Comparison of ENCODE assay signal across 30 cellular contexts in genomic region chr6:87504440-87504839, GRCh38. TPM values are rescaled to one million over a fixed set of nuclear protein-coding genes. Genes with fewer than 3 reads are reported as not detected.
DNase-seq lines count a peak whose midpoint lies in the region; ATAC-seq and TF ChIP-seq lines count a peak whose summit lies in the region.
"Had no signal": no experiment of that assay in that cellular context is flagged by ENCODE, and none has a peak within 500 bp of the region (broad histone marks: within the 10 kb centered on the region; RNA-seq: fewer than 3 reads in every experiment).

No MANE protein-coding gene starts in this region.

- H3K4me1 ChIP-seq in stomach: no peaks in the 10 kb centered on the region
- H3K4me1 ChIP-seq: esophagus squamous epithelium, prostate gland had no signal

- CTCF ChIA-PET in activated CD8-positive, alpha-beta T cell treated with anti-CD3 and anti-CD28 coated beads for 36 hours (lab: Charles Lee): interaction anchor here (1.6 kb wide), 1 partner anchor 15 kb away, joined by 3 read pairs; no protein-coding TSS in a partner anchor
- CTCF ChIA-PET in activated CD8-positive, alpha-beta T cell treated with anti-CD3 and anti-CD28 coated beads, Interleukin-2, amount 10 ng/mL, durations not matched to agents 7 days and 5 days (lab: Charles Lee): no interaction called here
- CTCF ChIA-PET in WTC11 (lab: Charles Lee): no interaction called here

- H3K27ac Mint-ChIP-seq in activated CD8-positive, alpha-beta T cell treated with anti-CD3 and anti-CD28 coated beads for 36 hours: peak overlapping the region; percentile 67
- H3K27ac Mint-ChIP-seq in activated CD8-positive, alpha-beta T cell treated with anti-CD3 and anti-CD28 coated beads, Interleukin-2, amount 10 ng/mL, durations not matched to agents 7 days and 5 days: no peak overlapping the region
- H3K27ac Mint-ChIP-seq in WTC11: 0 out of 2 replicates have a peak overlapping the region, but pooled peaks have one; percentile 59
- peak overlapping the region; percentile 24 for H3K27ac Mint-ChIP-seq in stimulated activated effector memory CD8-positive, alpha-beta T cell treated with anti-CD3 and anti-CD28 coated beads, Interleukin-12 subunit alpha, Interleukin-12 subunit beta, amount 100 ng/mL, for 72 hours
- H3K27ac Mint-ChIP-seq: activated B cell treated with CpG ODN at 0.5 μM for 24 hours; activated CD4-positive, alpha-beta memory T cell treated with anti-CD3 and anti-CD28 coated beads for 36 hours; B cell; type B pancreatic cell had no signal

- H3K36me3 ChIP-seq in stomach: peaks cover 0 to 79% (median 73%) of the 10 kb centered on the region in 4 donors

- H3K27me3 ChIP-seq in stomach: no peaks in the 10 kb centered on the region
- H3K27me3 ChIP-seq: esophagus squamous epithelium had no signal

- no peak overlapping the region for H3K4me3 Mint-ChIP-seq in activated CD8-positive, alpha-beta T cell treated with anti-CD3 and anti-CD28 coated beads for 36 hours
- H3K4me3 Mint-ChIP-seq in activated CD8-positive, alpha-beta T cell treated with anti-CD3 and anti-CD28 coated beads, Interleukin-2, amount 10 ng/mL, durations not matched to agents 7 days and 5 days: no peak overlapping the region
- H3K4me3 Mint-ChIP-seq in WTC11: no peak overlapping the region
- no peak overlapping the region for H3K4me3 Mint-ChIP-seq in stimulated activated effector memory CD8-positive, alpha-beta T cell treated with anti-CD3 and anti-CD28 coated beads, Interleukin-12 subunit alpha, Interleukin-12 subunit beta, amount 100 ng/mL, for 72 hours
- H3K4me3 Mint-ChIP-seq: activated B cell treated with CpG ODN at 0.5 μM for 24 hours; activated CD4-positive, alpha-beta memory T cell treated with anti-CD3 and anti-CD28 coated beads for 36 hours; B cell; brain; effector memory CD8-positive, alpha-beta T cell; type B pancreatic cell had no signal

- H3K9me3 Mint-ChIP-seq in activated CD8-positive, alpha-beta T cell treated with anti-CD3 and anti-CD28 coated beads for 36 hours: no peaks in the 10 kb centered on the region
- no peaks in the 10 kb centered on the region for H3K9me3 Mint-ChIP-seq in activated CD8-positive, alpha-beta T cell treated with anti-CD3 and anti-CD28 coated beads, Interleukin-2, amount 10 ng/mL, durations not matched to agents 7 days and 5 days (ENCODE audit: insufficient read depth)
- no peaks in the 10 kb centered on the region for H3K9me3 Mint-ChIP-seq in WTC11
- H3K9me3 Mint-ChIP-seq in stimulated activated effector memory CD8-positive, alpha-beta T cell treated with anti-CD3 and anti-CD28 coated beads, Interleukin-12 subunit alpha, Interleukin-12 subunit beta, amount 100 ng/mL, for 72 hours: no peaks in the 10 kb centered on the region
- H3K9me3 Mint-ChIP-seq: activated B cell treated with CpG ODN at 0.5 μM for 24 hours; activated CD4-positive, alpha-beta memory T cell treated with anti-CD3 and anti-CD28 coated beads for 36 hours; activated naive CD4-positive, alpha-beta T cell treated with anti-CD3 and anti-CD28 coated beads, Interleukin-2, amount 50 U/mL, for 72 hours; brain; effector memory CD8-positive, alpha-beta T cell; type B pancreatic cell had no signal

- no peak for DNase-seq in activated CD8-positive, alpha-beta T cell treated with anti-CD3 and anti-CD28 coated beads for 36 hours
- no peak for DNase-seq in activated CD8-positive, alpha-beta T cell treated with anti-CD3 and anti-CD28 coated beads, Interleukin-2, amount 10 ng/mL, durations not matched to agents 7 days and 5 days
- DNase-seq in WTC11 (ENCODE audit: low spot score) (no peak), fibroblast of pulmonary artery (ENCODE audit: low read depth) (peak; percentile 38), stomach (no peak)
- DNase-seq in stimulated activated effector memory CD8-positive, alpha-beta T cell treated with anti-CD3 and anti-CD28 coated beads, Interleukin-12 subunit alpha, Interleukin-12 subunit beta, amount 100 ng/mL, for 72 hours (ENCODE audit: low spot score in 2 of 2): no peak
- DNase-seq: 8988T; activated B cell treated with CpG ODN at 0.5 μM for 24 hours; activated CD4-positive, alpha-beta memory T cell treated with anti-CD3 and anti-CD28 coated beads for 36 hours; activated T-cell treated with anti-CD3 and anti-CD28 coated beads, Interleukin-2, amount 50 U/mL, for 48 hours; COR-L47; effector memory CD8-positive, alpha-beta T cell; esophagus squamous epithelium; left ventricle myocardium inferior; mucosa of descending colon; NCI-H1092; NCI-H2029; NCI-H226; NCI-H774; stimulated activated CD4-positive, alpha-beta T cell treated with anti-CD3 and anti-CD28 coated beads, Interleukin-2, amount 100 ng/mL, for 24 hours; stimulated activated naive CD4-positive, alpha-beta T cell treated with Interleukin-2 at 50 U/mL for 16 hours had no signal

- WGBS in stomach, 5 donors: 72 to 89% (median 73%) methylated on average over 1 of the region's 1 CpG

- peak overlapping the region in 1 of 5 donors; percentile 2 for H3K27ac ChIP-seq in stomach
- H3K27ac ChIP-seq: esophagus squamous epithelium, left ventricle myocardium inferior, prostate gland, RWPE1 had no signal

- TF ChIP-seq EP300 in stomach (IDR thresholded peaks at IDR 0.05): no peak

- no peak for TF ChIP-seq CTCF in activated CD8-positive, alpha-beta T cell treated with anti-CD3 and anti-CD28 coated beads for 36 hours (IDR thresholded peaks at IDR 0.05)
- TF ChIP-seq CTCF in WTC11 (IDR thresholded peaks at IDR 0.05): no peak
- no peak for TF ChIP-seq CTCF in fibroblast of pulmonary artery (IDR thresholded peaks at IDR 0.05; ENCODE audit: low read length, missing control alignments)
- TF ChIP-seq CTCF in stomach (IDR thresholded peaks at IDR 0.05): no peak

- TF ChIP-seq POLR2A in stomach (IDR thresholded peaks at IDR 0.05): no peak

- no peaks in the 10 kb centered on the region for H3K9me3 ChIP-seq in stomach
- H3K9me3 ChIP-seq: esophagus squamous epithelium, left ventricle myocardium inferior, mucosa of descending colon, prostate gland had no signal

- H3K4me3 ChIP-seq in fibroblast of pulmonary artery (replicated peaks; ENCODE audit: low read depth, low read length) (no peak overlapping the region), stomach (no peak overlapping the region)
- H3K4me3 ChIP-seq: esophagus squamous epithelium, left ventricle myocardium inferior, mucosa of descending colon, prostate gland had no signal

- H3K27me3 Mint-ChIP-seq in activated CD8-positive, alpha-beta T cell treated with anti-CD3 and anti-CD28 coated beads for 36 hours: no peaks in the 10 kb centered on the region
- H3K27me3 Mint-ChIP-seq in activated CD8-positive, alpha-beta T cell treated with anti-CD3 and anti-CD28 coated beads, Interleukin-2, amount 10 ng/mL, durations not matched to agents 7 days and 5 days (ENCODE audit: low read depth): no peaks in the 10 kb centered on the region
- no peaks in the 10 kb centered on the region for H3K27me3 Mint-ChIP-seq in WTC11 (ENCODE audit: low read depth)
- H3K27me3 Mint-ChIP-seq: activated B cell treated with CpG ODN at 0.5 μM for 24 hours; activated CD4-positive, alpha-beta memory T cell treated with anti-CD3 and anti-CD28 coated beads for 36 hours; B cell; brain; effector memory CD8-positive, alpha-beta T cell; type B pancreatic cell had no signal

- H3K36me3 Mint-ChIP-seq in activated CD8-positive, alpha-beta T cell treated with anti-CD3 and anti-CD28 coated beads for 36 hours (ENCODE audit: low read depth): peaks cover 6% of the 10 kb centered on the region
- H3K36me3 Mint-ChIP-seq in activated CD8-positive, alpha-beta T cell treated with anti-CD3 and anti-CD28 coated beads, Interleukin-2, amount 10 ng/mL, durations not matched to agents 7 days and 5 days (ENCODE audit: low read depth): peaks cover 29% of the 10 kb centered on the region
- no peaks in the 10 kb centered on the region for H3K36me3 Mint-ChIP-seq in WTC11
- H3K36me3 Mint-ChIP-seq in stimulated activated effector memory CD8-positive, alpha-beta T cell treated with anti-CD3 and anti-CD28 coated beads, Interleukin-12 subunit alpha, Interleukin-12 subunit beta, amount 100 ng/mL, for 72 hours: peaks cover 38% of the 10 kb centered on the region

- POLR2A ChIA-PET in activated CD8-positive, alpha-beta T cell treated with anti-CD3 and anti-CD28 coated beads for 36 hours (lab: Charles Lee): interaction anchor here (0.6 kb wide), 1 partner anchor 1402 kb away, joined by 3 read pairs; no protein-coding TSS in a partner anchor
- POLR2A ChIA-PET in activated CD8-positive, alpha-beta T cell treated with anti-CD3 and anti-CD28 coated beads, Interleukin-2, amount 10 ng/mL, durations not matched to agents 7 days and 5 days (lab: Charles Lee): no interaction called here
- POLR2A ChIA-PET in WTC11 (lab: Charles Lee): interaction anchor here (0.6 kb wide), 1 partner anchor 96 kb away, joined by 4 read pairs; no protein-coding TSS in a partner anchor

- ATAC-seq in activated CD8-positive, alpha-beta T cell treated with anti-CD3 and anti-CD28 coated beads for 36 hours: no peak
- no peak for ATAC-seq in activated CD8-positive, alpha-beta T cell treated with anti-CD3 and anti-CD28 coated beads, Interleukin-2, amount 10 ng/mL, durations not matched to agents 7 days and 5 days
- no peak for ATAC-seq in WTC11
- ATAC-seq in stimulated activated effector memory CD8-positive, alpha-beta T cell treated with anti-CD3 and anti-CD28 coated beads, Interleukin-12 subunit alpha, Interleukin-12 subunit beta, amount 100 ng/mL, for 72 hours: no peak
- ATAC-seq in GM19035 (IDR thresholded peaks at IDR 0.05; ENCODE audit: unreplicated experiment): no peak
- no peak for ATAC-seq in esophagus mucosa
- ATAC-seq: activated naive CD4-positive, alpha-beta T cell treated with anti-CD3 and anti-CD28 coated beads, Interleukin-2, amount 50 U/mL, for 72 hours; effector memory CD8-positive, alpha-beta T cell; mucosa of descending colon; SK-N-SH treated with all-trans-retinoic acid at 6 μM for 48 hours had no signal

- intact Hi-C loops in activated CD8-positive, alpha-beta T cell treated with anti-CD3 and anti-CD28 coated beads for 36 hours (cut with micrococcal nuclease): no loop called here
- intact Hi-C loops in stomach (cut with DNase I; ENCODE audit: low total_unique reads): no loop called here

- no peaks in the 10 kb centered on the region for H3K4me1 Mint-ChIP-seq in activated CD8-positive, alpha-beta T cell treated with anti-CD3 and anti-CD28 coated beads for 36 hours (ENCODE audit: low read depth)
- H3K4me1 Mint-ChIP-seq in activated CD8-positive, alpha-beta T cell treated with anti-CD3 and anti-CD28 coated beads, Interleukin-2, amount 10 ng/mL, durations not matched to agents 7 days and 5 days (ENCODE audit: low read depth): peaks cover 10% of the 10 kb centered on the region
- no peaks in the 10 kb centered on the region for H3K4me1 Mint-ChIP-seq in WTC11
- no peaks in the 10 kb centered on the region for H3K4me1 Mint-ChIP-seq in stimulated activated effector memory CD8-positive, alpha-beta T cell treated with anti-CD3 and anti-CD28 coated beads, Interleukin-12 subunit alpha, Interleukin-12 subunit beta, amount 100 ng/mL, for 72 hours
- H3K4me1 Mint-ChIP-seq: activated B cell treated with CpG ODN at 0.5 μM for 24 hours, B cell, brain had no signal

RNA-seq across cellular contexts. Expression of gene SLC35A1, which starts 31.7 kb away (rescaled TPM):
- total RNA-seq in activated CD8-positive, alpha-beta T cell treated with anti-CD3 and anti-CD28 coated beads for 36 hours: 1 to 10 TPM; 7.7 to 7.9 TPM
- 10 to 100 TPM; 11.8 to 12.6 TPM for total RNA-seq in activated CD8-positive, alpha-beta T cell treated with anti-CD3 and anti-CD28 coated beads, Interleukin-2, amount 10 ng/mL, durations not matched to agents 7 days and 5 days
- total RNA-seq in WTC11 (2021): 6.4 to 10.5 TPM (median 9.3 TPM) in 3 replicates
- 100 to 1,000 TPM in 1 of 5 donors, 10 to 100 TPM in 2, 1 to 10 TPM in 2; 2.2 to 117 (median 17.0) TPM for total RNA-seq in stomach
- polyA plus RNA-seq in stomach: 10 to 100 TPM in 2 of 3 donors, 1 to 10 TPM in 1; 7.8 to 17.5 (median 11.8) TPM
- 6.5 TPM for total RNA-seq in esophagus mucosa
